In the genomic region with DNA sequence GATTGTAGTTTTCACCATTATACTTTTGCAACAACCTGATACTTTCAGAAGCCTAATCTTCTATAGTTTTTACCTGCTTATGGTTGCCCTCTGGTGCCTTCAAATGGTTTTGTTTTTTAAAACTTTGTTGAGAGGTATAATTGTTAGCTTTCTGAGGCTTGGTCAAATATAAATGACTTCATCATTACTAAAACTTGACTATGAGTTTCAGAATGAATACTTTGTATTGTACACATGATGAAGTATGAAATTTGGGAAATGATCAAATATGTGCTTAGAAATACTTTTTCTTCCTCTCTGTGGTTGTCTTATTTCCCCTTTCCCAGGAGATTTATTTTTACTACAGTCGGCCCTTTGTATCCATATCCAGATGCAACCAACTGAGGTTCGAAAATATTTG, we compare ENCODE assay signal across 11 cellular contexts.
DNase-seq lines count a peak whose midpoint lies in the region; ATAC-seq, FAIRE-seq and TF ChIP-seq lines count a peak whose summit lies in the region.
"Had no signal": no experiment of that assay in that cellular context is flagged by ENCODE, and none has a peak within 500 bp of the region (broad histone marks: within the 10 kb centered on the region; RNA-seq: fewer than 3 reads in every experiment).

No MANE protein-coding gene starts in this region.

- no peak for TF ChIP-seq EP300 in suprapubic skin (IDR thresholded peaks at IDR 0.05)

- peak; percentile 53 to 63 for ATAC-seq in activated CD4-positive, CD25-positive, alpha-beta regulatory T cell treated with anti-CD3 and anti-CD28 coated beads, Interleukin-2, amount 50 U/mL, for 24 hours
- ATAC-seq in HG03060 (IDR thresholded peaks at IDR 0.05; ENCODE audit: low read depth, unreplicated experiment) (peak; percentile 49), HG02678 (IDR thresholded peaks at IDR 0.05; ENCODE audit: unreplicated experiment) (no peak)

- 64 to 79% (median 74%) methylated on average over 2 of the region's 2 CpGs for WGBS in small intestine, 3 donors
- WGBS in suprapubic skin = 60% methylated on average over 2 of the region's 2 CpGs

- FAIRE-seq in small intestine (lab: Jason Lieb, UNC) = no peak

- DNase-seq in activated CD4-positive, CD25-positive, alpha-beta regulatory T cell treated with anti-CD3 and anti-CD28 coated beads, Interleukin-2, amount 50 U/mL, for 72 hours = no peak
- DNase-seq in adipocyte (ENCODE audit: low read depth) (peak; percentile 33), small intestine (peak; percentile 39), superior temporal gyrus (ENCODE audit: extremely low spot score) (no peak), suprapubic skin (ENCODE audit: low spot score in 2 of 2) (no peak)
- DNase-seq: amygdala; CD4-positive, alpha-beta T cell; left ventricle myocardium inferior had no signal

- H3K4me1 ChIP-seq in adipocyte (ENCODE audit: control insufficient read depth, insufficient read depth, low read length) (peaks cover 22% of the 10 kb centered on the region), small intestine (ENCODE audit: control insufficient read depth in 2 of 2, insufficient read depth in 1 of 2, low read depth in 1 of 2, low read length in 1 of 2) (no peaks in the 10 kb centered on the region), suprapubic skin (no peaks in the 10 kb centered on the region)
- H3K4me1 ChIP-seq: left ventricle myocardium inferior had no signal

- H3K9ac ChIP-seq in adipocyte (ENCODE audit: low read length) = no peak overlapping the region

- TF ChIP-seq CTCF in suprapubic skin (IDR thresholded peaks at IDR 0.05) = no peak

- H3K4me3 ChIP-seq in adipocyte (ENCODE audit: low read length) = no peak overlapping the region
- no peak overlapping the region for H3K4me3 ChIP-seq in small intestine (ENCODE audit: low read depth in 1 of 2, low read length in 2 of 2)
- no peak overlapping the region for H3K4me3 ChIP-seq in suprapubic skin
- H3K4me3 ChIP-seq: left ventricle myocardium inferior had no signal

- no peak for TF ChIP-seq POLR2A in suprapubic skin (IDR thresholded peaks at IDR 0.05)

- H3K36me3 ChIP-seq in adipocyte (ENCODE audit: control insufficient read depth, insufficient read depth, low read length, severe bottlenecking) = no peaks in the 10 kb centered on the region
- H3K36me3 ChIP-seq in small intestine (ENCODE audit: control insufficient read depth in 2 of 2, insufficient read depth in 2 of 2, low read length in 2 of 2) = no peaks in the 10 kb centered on the region
- no peaks in the 10 kb centered on the region for H3K36me3 ChIP-seq in suprapubic skin
- H3K36me3 ChIP-seq: left ventricle myocardium inferior had no signal

- H3K27me3 ChIP-seq in adipocyte (replicated peaks; ENCODE audit: control insufficient read depth, insufficient read depth, low read length) (no peaks in the 10 kb centered on the region), small intestine (ENCODE audit: control insufficient read depth in 2 of 2, insufficient read depth in 2 of 2, low read length in 2 of 2) (no peaks in the 10 kb centered on the region), suprapubic skin (no peaks in the 10 kb centered on the region)

- no peak overlapping the region for H3K27ac ChIP-seq in small intestine (ENCODE audit: low read depth in 1 of 2, low read length in 1 of 2)
- H3K27ac ChIP-seq in suprapubic skin = no peak overlapping the region
- H3K27ac ChIP-seq: left ventricle myocardium inferior had no signal

- H3K9me3 ChIP-seq in adipocyte (ENCODE audit: control insufficient read depth, low read length) (peaks cover 8% of the 10 kb centered on the region), small intestine (ENCODE audit: control insufficient read depth, low read depth) (peaks cover 1% of the 10 kb centered on the region), suprapubic skin (no peaks in the 10 kb centered on the region)

Comparison
In these comparisons a context has a peak if more than half of its experiments do, and no peak if none do; other contexts are left out.
1. DNase-seq: peak in adipocyte (single experiment) and small intestine (single experiment); none in activated CD4-positive, CD25-positive, alpha-beta regulatory T cell treated with anti-CD3 and anti-CD28 coated beads, Interleukin-2, amount 50 U/mL, for 72 hours (single experiment), superior temporal gyrus (single experiment) and suprapubic skin (0 of 2).